In genomic region chr21:39430457-39430856, GRCh38 we compare ENCODE assay signal across 1 cellular context.
TF ChIP-seq lines count a peak whose summit lies in the region.

No MANE protein-coding gene starts in this region.

TF ChIP-seq in K562, 482 proteins besides CTCF, POLR2A, EP300 and RAD21 (continued from another document and continues in another):
- TF ChIP-seq, protein P1, sequence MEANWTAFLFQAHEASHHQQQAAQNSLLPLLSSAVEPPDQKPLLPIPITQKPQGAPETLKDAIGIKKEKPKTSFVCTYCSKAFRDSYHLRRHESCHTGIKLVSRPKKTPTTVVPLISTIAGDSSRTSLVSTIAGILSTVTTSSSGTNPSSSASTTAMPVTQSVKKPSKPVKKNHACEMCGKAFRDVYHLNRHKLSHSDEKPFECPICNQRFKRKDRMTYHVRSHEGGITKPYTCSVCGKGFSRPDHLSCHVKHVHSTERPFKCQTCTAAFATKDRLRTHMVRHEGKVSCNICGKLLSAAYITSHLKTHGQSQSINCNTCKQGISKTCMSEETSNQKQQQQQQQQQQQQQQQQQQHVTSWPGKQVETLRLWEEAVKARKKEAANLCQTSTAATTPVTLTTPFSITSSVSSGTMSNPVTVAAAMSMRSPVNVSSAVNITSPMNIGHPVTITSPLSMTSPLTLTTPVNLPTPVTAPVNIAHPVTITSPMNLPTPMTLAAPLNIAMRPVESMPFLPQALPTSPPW (CRISPR knock-in tag; IDR thresholded peaks at IDR 0.05) = peak; percentile 50
- TF ChIP-seq ZNF444 (CRISPR knock-in tag; IDR thresholded peaks at IDR 0.05) = peak; percentile 47; the same call in 1 of the 2 replicates
- TF ChIP-seq MAFK (IDR thresholded peaks at IDR 0.05; ENCODE audit: low read length) = peak; percentile 46; the same call in 1 of the 2 replicates
- peak; percentile 47; the same call in 1 of the 2 replicates for TF ChIP-seq GATAD2B (IDR thresholded peaks at IDR 0.05; ENCODE audit: borderline replicate concordance)
- no peak for TF ChIP-seq NR2C2 (CRISPR knock-in tag; IDR thresholded peaks at IDR 0.05)
- TF ChIP-seq NR2C2 (tag; IDR thresholded peaks at IDR 0.05) = 0 out of 2 replicates have a peak, but pooled peaks have one; percentile 15
- TF ChIP-seq MEF2A (IDR thresholded peaks at IDR 0.05; ENCODE audit: control insufficient read depth, low read depth, low read length) = peak; percentile 18; the same call in 1 of the 2 replicates
- TF ChIP-seq HEY1 (CRISPR knock-in tag; IDR thresholded peaks at IDR 0.05; ENCODE audit: borderline replicate concordance) = no peak
- TF ChIP-seq GATAD2A (IDR thresholded peaks at IDR 0.05) = peak; percentile 59; the same call in 1 of the 2 replicates
- TF ChIP-seq CHD2 (IDR thresholded peaks at IDR 0.05; ENCODE audit: low read depth, low read length) = 0 out of 2 replicates have a peak, but pooled peaks have one; percentile 34
- TF ChIP-seq JUND (IDR thresholded peaks at IDR 0.05; ENCODE audit: borderline replicate concordance, low read depth, low read length) = peak; percentile 46; the same call in 1 of the 2 replicates
- TF ChIP-seq JUND (tag; IDR thresholded peaks at IDR 0.05; ENCODE audit: borderline replicate concordance, low read depth, low read length) = peak; percentile 37; the same call in 1 of the 3 replicates
- TF ChIP-seq ZBTB7A (IDR thresholded peaks at IDR 0.05; ENCODE audit: borderline replicate concordance, control insufficient read depth, low read depth, low read length) = peak; percentile 70; the same call in 1 of the 2 replicates
- TF ChIP-seq CBFA2T2 (conservative IDR thresholded peaks at IDR 0.05) = peak; percentile 89
- TF ChIP-seq TBP (optimal IDR thresholded peaks at IDR 0.05; ENCODE audit: low read depth, low read length) = peak; percentile 68
- TF ChIP-seq E2F3 (CRISPR knock-in tag; IDR thresholded peaks at IDR 0.05) = 0 out of 2 replicates have a peak, but pooled peaks have one; percentile 19
- TF ChIP-seq SIN3A (IDR thresholded peaks at IDR 0.05; ENCODE audit: borderline replicate concordance in 2 of 2, control insufficient read depth in 1 of 2, low read depth in 2 of 2, low read length in 2 of 2) = 0 out of 4 replicates have a peak, but pooled peaks of 1 of the 2 experiments have one; percentile 20
- TF ChIP-seq TAL1 (IDR thresholded peaks at IDR 0.05) = peak; percentile 68; the same call in 1 of the 2 replicates
- TF ChIP-seq ILK (tag; IDR thresholded peaks at IDR 0.05; ENCODE audit: borderline replicate concordance, low read depth) = no peak
- no peak for TF ChIP-seq ZNF311 (CRISPR knock-in tag; IDR thresholded peaks at IDR 0.05)
- TF ChIP-seq ATF6 (CRISPR knock-in tag; IDR thresholded peaks at IDR 0.05) = 0 out of 2 replicates have a peak, but pooled peaks have one; percentile 24
- peak; percentile 53; the same call in 1 of the 2 replicates for TF ChIP-seq TRIM28 (IDR thresholded peaks at IDR 0.05)
- no peak for TF ChIP-seq POLR2B (IDR thresholded peaks at IDR 0.05; ENCODE audit: low read depth, partially characterized antibody)
- TF ChIP-seq, protein P2, sequence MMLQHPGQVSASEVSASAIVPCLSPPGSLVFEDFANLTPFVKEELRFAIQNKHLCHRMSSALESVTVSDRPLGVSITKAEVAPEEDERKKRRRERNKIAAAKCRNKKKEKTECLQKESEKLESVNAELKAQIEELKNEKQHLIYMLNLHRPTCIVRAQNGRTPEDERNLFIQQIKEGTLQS (IDR thresholded peaks at IDR 0.05) = peak; percentile 23; the same call in 1 of the 2 replicates
- TF ChIP-seq, protein P2 (CRISPR knock-in tag; conservative IDR thresholded peaks at IDR 0.05) = no peak
- TF ChIP-seq MBD2 (IDR thresholded peaks at IDR 0.05; ENCODE audit: borderline replicate concordance, low read depth) = peak; percentile 32; the same call in 1 of the 2 replicates
- TF ChIP-seq TEAD4 (IDR thresholded peaks at IDR 0.05; ENCODE audit: low read length) = peak; percentile 85
- TF ChIP-seq TEAD4 (CRISPR knock-in tag; IDR thresholded peaks at IDR 0.05; ENCODE audit: borderline replicate concordance) = no peak
- no peak for TF ChIP-seq FOXJ3 (CRISPR knock-in tag; IDR thresholded peaks at IDR 0.05)
- 0 out of 2 replicates have a peak, but pooled peaks have one; percentile 43 for TF ChIP-seq NBN (IDR thresholded peaks at IDR 0.05; ENCODE audit: low read depth)
- TF ChIP-seq, protein P3, sequence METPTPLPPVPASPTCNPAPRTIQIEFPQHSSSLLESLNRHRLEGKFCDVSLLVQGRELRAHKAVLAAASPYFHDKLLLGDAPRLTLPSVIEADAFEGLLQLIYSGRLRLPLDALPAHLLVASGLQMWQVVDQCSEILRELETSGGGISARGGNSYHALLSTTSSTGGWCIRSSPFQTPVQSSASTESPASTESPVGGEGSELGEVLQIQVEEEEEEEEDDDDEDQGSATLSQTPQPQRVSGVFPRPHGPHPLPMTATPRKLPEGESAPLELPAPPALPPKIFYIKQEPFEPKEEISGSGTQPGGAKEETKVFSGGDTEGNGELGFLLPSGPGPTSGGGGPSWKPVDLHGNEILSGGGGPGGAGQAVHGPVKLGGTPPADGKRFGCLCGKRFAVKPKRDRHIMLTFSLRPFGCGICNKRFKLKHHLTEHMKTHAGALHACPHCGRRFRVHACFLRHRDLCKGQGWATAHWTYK (CRISPR knock-in tag; IDR thresholded peaks at IDR 0.05) = no peak
- TF ChIP-seq KDM1A (IDR thresholded peaks at IDR 0.05) = peak; percentile 63 to 82
- no peak for TF ChIP-seq POLR2H (tag; IDR thresholded peaks at IDR 0.05; ENCODE audit: low read depth)
- peak; percentile 75; the same call in 1 of the 2 replicates for TF ChIP-seq HDAC2 (IDR thresholded peaks at IDR 0.05)
- TF ChIP-seq LEF1 (IDR thresholded peaks at IDR 0.05) = peak; percentile 93
- TF ChIP-seq, protein P4, sequence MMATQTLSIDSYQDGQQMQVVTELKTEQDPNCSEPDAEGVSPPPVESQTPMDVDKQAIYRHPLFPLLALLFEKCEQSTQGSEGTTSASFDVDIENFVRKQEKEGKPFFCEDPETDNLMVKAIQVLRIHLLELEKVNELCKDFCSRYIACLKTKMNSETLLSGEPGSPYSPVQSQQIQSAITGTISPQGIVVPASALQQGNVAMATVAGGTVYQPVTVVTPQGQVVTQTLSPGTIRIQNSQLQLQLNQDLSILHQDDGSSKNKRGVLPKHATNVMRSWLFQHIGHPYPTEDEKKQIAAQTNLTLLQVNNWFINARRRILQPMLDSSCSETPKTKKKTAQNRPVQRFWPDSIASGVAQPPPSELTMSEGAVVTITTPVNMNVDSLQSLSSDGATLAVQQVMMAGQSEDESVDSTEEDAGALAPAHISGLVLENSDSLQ (IDR thresholded peaks at IDR 0.05) = peak; percentile 97
- no peak for TF ChIP-seq ZBTB8A (IDR thresholded peaks at IDR 0.05; ENCODE audit: partially characterized antibody)
- no peak for TF ChIP-seq PTBP1 (IDR thresholded peaks at IDR 0.05; ENCODE audit: low read depth, low read length)
- TF ChIP-seq PRDM10 (IDR thresholded peaks at IDR 0.05; ENCODE audit: partially characterized antibody) = peak; percentile 84
- TF ChIP-seq GATA2 (CRISPR knock-in tag; IDR thresholded peaks at IDR 0.05) = 0 out of 2 replicates have a peak, but pooled peaks have one; percentile 45
- peak in 1 of 2 experiments; percentile 68; a peak in 1 of 4 replicates for TF ChIP-seq RCOR1 (IDR thresholded peaks at IDR 0.05; ENCODE audit: borderline replicate concordance in 1 of 2, low read depth in 2 of 2, low read length in 2 of 2)
- TF ChIP-seq MYNN (IDR thresholded peaks at IDR 0.05) = peak; percentile 31; the same call in 1 of the 2 replicates
- TF ChIP-seq MYNN (CRISPR knock-in tag; IDR thresholded peaks at IDR 0.05) = no peak
- TF ChIP-seq SMAD4 (CRISPR knock-in tag; conservative IDR thresholded peaks at IDR 0.05) = 0 out of 2 replicates have a peak, but pooled peaks have one; percentile 34
- peak; percentile 87 for TF ChIP-seq ARID1B (IDR thresholded peaks at IDR 0.05)
- no peak for TF ChIP-seq ZFP36 (IDR thresholded peaks at IDR 0.05; ENCODE audit: low read depth, low read length, partially characterized antibody)
- TF ChIP-seq, protein P5, sequence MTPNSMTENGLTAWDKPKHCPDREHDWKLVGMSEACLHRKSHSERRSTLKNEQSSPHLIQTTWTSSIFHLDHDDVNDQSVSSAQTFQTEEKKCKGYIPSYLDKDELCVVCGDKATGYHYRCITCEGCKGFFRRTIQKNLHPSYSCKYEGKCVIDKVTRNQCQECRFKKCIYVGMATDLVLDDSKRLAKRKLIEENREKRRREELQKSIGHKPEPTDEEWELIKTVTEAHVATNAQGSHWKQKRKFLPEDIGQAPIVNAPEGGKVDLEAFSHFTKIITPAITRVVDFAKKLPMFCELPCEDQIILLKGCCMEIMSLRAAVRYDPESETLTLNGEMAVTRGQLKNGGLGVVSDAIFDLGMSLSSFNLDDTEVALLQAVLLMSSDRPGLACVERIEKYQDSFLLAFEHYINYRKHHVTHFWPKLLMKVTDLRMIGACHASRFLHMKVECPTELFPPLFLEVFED (CRISPR knock-in tag; conservative IDR thresholded peaks at IDR 0.05) = 0 out of 2 replicates have a peak, but pooled peaks have one; percentile 32
- TF ChIP-seq ATF7 (IDR thresholded peaks at IDR 0.05) = peak; percentile 37; the same call in 1 of the 2 replicates
- TF ChIP-seq NCOR1 (IDR thresholded peaks at IDR 0.05) = peak; percentile 76
- TF ChIP-seq NFIC (IDR thresholded peaks at IDR 0.05) = peak; percentile 63
- TF ChIP-seq PHB2 (IDR thresholded peaks at IDR 0.05; ENCODE audit: low read depth) = no peak
- TF ChIP-seq ZNF140 (CRISPR knock-in tag; IDR thresholded peaks at IDR 0.05) = no peak
- peak; percentile 6; the same call in 1 of the 2 replicates for TF ChIP-seq MAFF (IDR thresholded peaks at IDR 0.05; ENCODE audit: low read length)
- peak; percentile 71 for TF ChIP-seq SMARCA4 (IDR thresholded peaks at IDR 0.05)
- TF ChIP-seq DPF2 (IDR thresholded peaks at IDR 0.05) = peak; percentile 93
- TF ChIP-seq, protein P6, sequence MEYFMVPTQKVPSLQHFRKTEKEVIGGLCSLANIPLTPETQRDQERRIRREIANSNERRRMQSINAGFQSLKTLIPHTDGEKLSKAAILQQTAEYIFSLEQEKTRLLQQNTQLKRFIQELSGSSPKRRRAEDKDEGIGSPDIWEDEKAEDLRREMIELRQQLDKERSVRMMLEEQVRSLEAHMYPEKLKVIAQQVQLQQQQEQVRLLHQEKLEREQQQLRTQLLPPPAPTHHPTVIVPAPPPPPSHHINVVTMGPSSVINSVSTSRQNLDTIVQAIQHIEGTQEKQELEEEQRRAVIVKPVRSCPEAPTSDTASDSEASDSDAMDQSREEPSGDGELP (CRISPR knock-in tag; IDR thresholded peaks at IDR 0.05; ENCODE audit: borderline replicate concordance) = peak; percentile 57; the same call in 1 of the 2 replicates
- no peak for TF ChIP-seq ELF2 (CRISPR knock-in tag; IDR thresholded peaks at IDR 0.05)
- TF ChIP-seq, protein P7, sequence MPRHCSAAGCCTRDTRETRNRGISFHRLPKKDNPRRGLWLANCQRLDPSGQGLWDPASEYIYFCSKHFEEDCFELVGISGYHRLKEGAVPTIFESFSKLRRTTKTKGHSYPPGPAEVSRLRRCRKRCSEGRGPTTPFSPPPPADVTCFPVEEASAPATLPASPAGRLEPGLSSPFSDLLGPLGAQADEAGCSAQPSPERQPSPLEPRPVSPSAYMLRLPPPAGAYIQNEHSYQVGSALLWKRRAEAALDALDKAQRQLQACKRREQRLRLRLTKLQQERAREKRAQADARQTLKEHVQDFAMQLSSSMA (CRISPR knock-in tag; IDR thresholded peaks at IDR 0.05) = no peak
- TF ChIP-seq TRIM24 (IDR thresholded peaks at IDR 0.05) = peak; percentile 84 to 85
